Comparison of ENCODE assay signal across 1 cellular context in genomic region chr11:69083531-69084247, GRCh38.
TF ChIP-seq lines count a peak whose summit lies in the region.

No MANE protein-coding gene starts in this region.

TF ChIP-seq in GM23338, 12 proteins besides CTCF, POLR2A, EP300 and RAD21 (continued from another document):
- TF ChIP-seq ZNF462 (CRISPR knock-in tag; IDR thresholded peaks at IDR 0.05) (no peak), CREB1 (CRISPR knock-in tag; IDR thresholded peaks at IDR 0.05; ENCODE audit: low read depth) (no peak), REST (IDR thresholded peaks at IDR 0.05; ENCODE audit: unreplicated experiment) (no peak)
TF ChIP-seq in GM23338: peak in this region for 0.
